ENCODE assay signal across 18 cellular contexts in genomic region chr10:70555371-70555770, GRCh38. TPM values are rescaled to one million over a fixed set of nuclear protein-coding genes. Genes with fewer than 3 reads are reported as not detected.
DNase-seq lines count a peak whose midpoint lies in the region; ATAC-seq and TF ChIP-seq lines count a peak whose summit lies in the region.
"Had no signal": no experiment of that assay in that cellular context is flagged by ENCODE, and none has a peak within 500 bp of the region (broad histone marks: within the 10 kb centered on the region; RNA-seq: fewer than 3 reads in every experiment).

No MANE protein-coding gene starts in this region.

- no peak overlapping the region for H3K27ac ChIP-seq in left ventricle myocardium inferior (replicated peaks)
- H3K27ac ChIP-seq in sigmoid colon: no peak overlapping the region
- H3K27ac ChIP-seq: BLaER1 had no signal

- no peak overlapping the region for H3K4me3 Mint-ChIP-seq in chondrocyte (ENCODE audit: unreplicated experiment)
- H3K4me3 Mint-ChIP-seq: CD14-positive monocyte; CD4-positive, alpha-beta memory T cell; GM23338; HFFc6 had no signal

- TF ChIP-seq EP300 in sigmoid colon (IDR thresholded peaks at IDR 0.05): no peak

- no peaks in the 10 kb centered on the region for H3K27me3 Mint-ChIP-seq in chondrocyte (ENCODE audit: low read depth)
- H3K27me3 Mint-ChIP-seq: CD4-positive, alpha-beta memory T cell had no signal

- H3K4me1 Mint-ChIP-seq in chondrocyte (ENCODE audit: low read depth): peaks cover 46% of the 10 kb centered on the region

- H3K36me3 ChIP-seq in left ventricle myocardium inferior (peaks cover 19% of the 10 kb centered on the region), sigmoid colon (peaks cover 0 to 46% (median 0%) of the 10 kb centered on the region in 4 donors)

- DNase-seq in left ventricle myocardium inferior: peak; percentile 7
- no peak for DNase-seq in Right ventricle myocardium inferior (ENCODE audit: missing footprints)
- peak; percentile 75 for DNase-seq in chondrocyte (ENCODE audit: low spot score)
- DNase-seq in sigmoid colon: peak; percentile 40
- no peak for DNase-seq in NCI-H146 treated with DMSO at 0.1 percent for 48 hours (lab: John Stamatoyannopoulos, UW; ENCODE audit: unreplicated experiment)
- no peak for DNase-seq in activated CD4-positive, alpha-beta T cell treated with anti-CD3 and anti-CD28 coated beads for 1 hour
- no peak for DNase-seq in NK-92 treated with Interleukin-12 subunit alpha and Interleukin-12 subunit beta, amount 100 ng/mL, for 24 hours (lab: John Stamatoyannopoulos, UW)
- DNase-seq: 8988T; CD4-positive, alpha-beta memory T cell; DMS79 treated with DMSO at 0.1 percent for 48 hours; GF-D8; HFFc6 had no signal

- ATAC-seq in Right ventricle myocardium inferior: no peak
- ATAC-seq: GM23338, HCT116 had no signal

- H3K27ac Mint-ChIP-seq in chondrocyte (ENCODE audit: unreplicated experiment): no peak overlapping the region
- H3K27ac Mint-ChIP-seq: CD4-positive, alpha-beta memory T cell; GM23338; HFFc6 had no signal

- WGBS in sigmoid colon, 2 donors: 86 to 88% methylated on average over 11 of the region's 11 CpGs

- H3K4me3 ChIP-seq in left ventricle myocardium inferior (no peak overlapping the region), sigmoid colon (no peak overlapping the region)
- H3K4me3 ChIP-seq: BLaER1, GM23338 had no signal

- peaks cover 42% of the 10 kb centered on the region for H3K4me1 ChIP-seq in left ventricle myocardium inferior
- H3K4me1 ChIP-seq in sigmoid colon: peaks cover 0 to 33% (median 12%) of the 10 kb centered on the region in 4 donors

- intact Hi-C loops in left ventricle myocardium inferior (cut with micrococcal nuclease): no loop called here
- intact Hi-C loops in Right ventricle myocardium inferior (cut with DNase I): loop anchor here (5.0 kb wide), 1 partner anchor 117 kb away; the partner anchor contains the start of gene ADAMTS14
- intact Hi-C loops in sigmoid colon (cut with DNase I): no loop called here

- no peaks in the 10 kb centered on the region for H3K36me3 Mint-ChIP-seq in chondrocyte (ENCODE audit: low read depth)
- H3K36me3 Mint-ChIP-seq: CD14-positive monocyte; CD4-positive, alpha-beta memory T cell had no signal

- H3K9me3 ChIP-seq in left ventricle myocardium inferior (replicated peaks) (no peaks in the 10 kb centered on the region), sigmoid colon (no peaks in the 10 kb centered on the region)
- H3K9me3 ChIP-seq: BLaER1 had no signal

- no peak for TF ChIP-seq CTCF in left ventricle myocardium inferior (IDR thresholded peaks at IDR 0.05; ENCODE audit: borderline replicate concordance)
- no peak for TF ChIP-seq CTCF in chondrocyte (IDR thresholded peaks at IDR 0.05)
- no peak for TF ChIP-seq CTCF in sigmoid colon (IDR thresholded peaks at IDR 0.05)

- no peaks in the 10 kb centered on the region for H3K27me3 ChIP-seq in left ventricle myocardium inferior (ENCODE audit: low read depth)
- no peaks in the 10 kb centered on the region for H3K27me3 ChIP-seq in sigmoid colon
- H3K27me3 ChIP-seq: BLaER1 had no signal

- no peaks in the 10 kb centered on the region for H3K9me3 Mint-ChIP-seq in chondrocyte (ENCODE audit: low read depth)
- H3K9me3 Mint-ChIP-seq: CD14-positive monocyte; CD4-positive, alpha-beta memory T cell; GM23338; HFFc6 had no signal

- TF ChIP-seq POLR2A in sigmoid colon (IDR thresholded peaks at IDR 0.05): no peak

RNA-seq across cellular contexts. Expression of gene PRF1, which starts 47.2 kb away (rescaled TPM):
- total RNA-seq in left ventricle myocardium inferior (2.6 TPM), Right ventricle myocardium inferior (4.3 TPM), chondrocyte (not detected in 3 replicates), sigmoid colon (1 to 10 TPM in 2 of 4 donors, under 1 TPM in 2; 0.16 to 2.8 (median 1.0) TPM)
- polyA plus RNA-seq in sigmoid colon: 1 to 10 TPM in 2 of 3 donors, not detected in 1; 1.6 to 5.0 TPM
- total RNA-seq: A673, GM23338, HFFc6 had no signal
- polyA plus RNA-seq: AG04450 had no signal

Comparison
In these comparisons a context has a peak if more than half of its experiments do, and no peak if none do; other contexts are left out.
1. DNase-seq: peak in left ventricle myocardium inferior (single experiment), chondrocyte (single experiment) and sigmoid colon (single experiment); none in Right ventricle myocardium inferior (single experiment), NCI-H146 treated with DMSO at 0.1 percent for 48 hours (single experiment), activated CD4-positive, alpha-beta T cell treated with anti-CD3 and anti-CD28 coated beads for 1 hour (single experiment) and NK-92 treated with Interleukin-12 subunit alpha and Interleukin-12 subunit beta, amount 100 ng/mL, for 24 hours (single experiment).